20 cellular contexts compared by ENCODE assay signal in genomic region chr10:126840736-126841135, GRCh38.
DNase-seq lines count a peak whose midpoint lies in the region; ATAC-seq, FAIRE-seq and TF ChIP-seq lines count a peak whose summit lies in the region.
"Had no signal": no experiment of that assay in that cellular context is flagged by ENCODE, and none has a peak within 500 bp of the region (broad histone marks: within the 10 kb centered on the region; RNA-seq: fewer than 3 reads in every experiment).

No MANE protein-coding gene starts in this region.

- H3K36me3 ChIP-seq in HepG2 (replicated peaks in 1 of 2; ENCODE audit: control insufficient read depth in 1 of 2, insufficient read depth in 2 of 2, low read length in 2 of 2): no peaks in the 10 kb centered on the region
- H3K36me3 ChIP-seq in right lobe of liver: no peaks in the 10 kb centered on the region
- H3K36me3 ChIP-seq in hepatocyte (replicated peaks; ENCODE audit: insufficient read depth, low read depth): no peaks in the 10 kb centered on the region
- H3K36me3 ChIP-seq in transverse colon: no peaks in the 10 kb centered on the region
- H3K36me3 ChIP-seq: HAP-1 had no signal

- no peak overlapping the region for H3K4me3 Mint-ChIP-seq in nephron
- H3K4me3 Mint-ChIP-seq: B cell; CD4-positive, alpha-beta T cell had no signal

- H3K9me3 Mint-ChIP-seq in nephron: no peaks in the 10 kb centered on the region
- H3K9me3 Mint-ChIP-seq: CD4-positive, alpha-beta T cell had no signal

- H4K20me1 ChIP-seq in HepG2 (ENCODE audit: insufficient read depth, low read length) (no peaks in the 10 kb centered on the region), hepatocyte (ENCODE audit: insufficient read depth, poor library complexity, severe bottlenecking) (no peaks in the 10 kb centered on the region)

- H3K4me1 Mint-ChIP-seq in nephron: peaks cover 11% of the 10 kb centered on the region
- H3K4me1 Mint-ChIP-seq: B cell had no signal

- TF ChIP-seq CTCF in HepG2 (CRISPR knock-in tag; IDR thresholded peaks at IDR 0.05): no peak
- TF ChIP-seq CTCF in right lobe of liver (IDR thresholded peaks at IDR 0.05): no peak
- TF ChIP-seq CTCF in hepatocyte (IDR thresholded peaks at IDR 0.05; ENCODE audit: poor library complexity): no peak
- TF ChIP-seq CTCF in nephron (IDR thresholded peaks at IDR 0.05; ENCODE audit: unreplicated experiment in 3 of 3): no peak
- TF ChIP-seq CTCF in transverse colon (IDR thresholded peaks at IDR 0.05): no peak

- DNase-seq in HepG2 (ENCODE audit: low spot score) (no peak), right lobe of liver (no peak), hepatocyte (ENCODE audit: low spot score) (no peak), transverse colon (peak; percentile 42), AG08396 (ENCODE audit: low spot score) (no peak), putamen (ENCODE audit: low spot score) (no peak), activated T-cell treated with anti-CD3 and anti-CD28 coated beads for 4 hours (no peak)
- DNase-seq: 8988T; ACHN; C1 segment of cervical spinal cord; CD4-positive, alpha-beta T cell; DMS79 treated with DMSO at 0.1 percent for 48 hours; EL; GOT3 had no signal

- peak overlapping the region; percentile 79 to 94 (median 93) for H3K27ac Mint-ChIP-seq in nephron
- H3K27ac Mint-ChIP-seq: B cell; CD4-positive, alpha-beta T cell had no signal

- H3K27ac ChIP-seq in HepG2 (ENCODE audit: extremely low read length, insufficient read depth, low read length): no peak overlapping the region
- H3K27ac ChIP-seq in right lobe of liver: no peak overlapping the region
- peak overlapping the region; percentile 41 for H3K27ac ChIP-seq in hepatocyte
- peak overlapping the region; percentile 66 to 78 (median 75) for H3K27ac ChIP-seq in transverse colon

- H3K4me2 ChIP-seq in HepG2 (ENCODE audit: low read depth, low read length): no peak overlapping the region
- H3K4me2 ChIP-seq in hepatocyte: no peak overlapping the region

- no peaks in the 10 kb centered on the region for H3K9me2 ChIP-seq in hepatocyte (replicated peaks; ENCODE audit: insufficient read depth)

- H3K4me3 ChIP-seq in HepG2 (replicated peaks in 1 of 3; ENCODE audit: insufficient read depth in 1 of 3, low read depth in 2 of 3, low read length in 3 of 3) (no peak overlapping the region), right lobe of liver (no peak overlapping the region), hepatocyte (no peak overlapping the region), transverse colon (no peak overlapping the region)
- H3K4me3 ChIP-seq: HAP-1 had no signal

- CTCF ChIA-PET in HepG2 (lab: Yijun Ruan, JAX; ENCODE audit: low intra/inter-chr PET ratio, low total read pairs): no interaction called here

- TF ChIP-seq RAD21 in HepG2 (CRISPR knock-in tag; IDR thresholded peaks at IDR 0.05): no peak

- H3K9ac ChIP-seq in HepG2 (ENCODE audit: insufficient read depth, low read depth, low read length): no peak overlapping the region

- POLR2A ChIA-PET in HepG2 (lab: Yijun Ruan, JAX): no interaction called here

- H3K79me2 ChIP-seq in HepG2 (ENCODE audit: insufficient read depth, low read length) (no peaks in the 10 kb centered on the region), hepatocyte (no peaks in the 10 kb centered on the region)

- TF ChIP-seq POLR2A in HepG2 (IDR thresholded peaks at IDR 0.05; ENCODE audit: insufficient read depth in 1 of 2, low read depth in 2 of 2, low read length in 2 of 2): no peak
- no peak for TF ChIP-seq POLR2A in right lobe of liver (IDR thresholded peaks at IDR 0.05)
- no peak for TF ChIP-seq POLR2A in transverse colon (IDR thresholded peaks at IDR 0.05)

- WGBS in HepG2 (ENCODE audit: low lambda C conversion rate): 14% methylated on average over 5 of the region's 5 CpGs
- WGBS in right lobe of liver (ENCODE audit: insufficient coverage, low coverage, low lambda C conversion rate, missing lambda C conversion rate): 37% methylated on average over 5 of the region's 5 CpGs
- 84% methylated on average over 5 of the region's 5 CpGs for WGBS in hepatocyte (ENCODE audit: low lambda C conversion rate, missing lambda C conversion rate)
- WGBS in transverse colon (ENCODE audit: low coverage in 1 of 2), 2 donors: 45% methylated on average over 5 of the region's 5 CpGs; no CpG with 5 or more reads in 1 of the 2 donors

- H2AFZ ChIP-seq in HepG2 (ENCODE audit: low read length) (no peak overlapping the region), hepatocyte (no peak overlapping the region)

- H3K4me1 ChIP-seq in HepG2 (ENCODE audit: insufficient read depth, low read length) (0 out of 2 replicates have a peak, but pooled peaks cover 5% of the 10 kb centered on the region), right lobe of liver (no peaks in the 10 kb centered on the region), hepatocyte (ENCODE audit: insufficient read depth) (peaks cover 28% of the 10 kb centered on the region), transverse colon (peaks cover 0 to 46% (median 16%) of the 10 kb centered on the region in 4 donors)
- H3K4me1 ChIP-seq: HAP-1 had no signal

- H3K27me3 Mint-ChIP-seq in nephron (ENCODE audit: low read depth): peaks cover 6% of the 10 kb centered on the region
- H3K27me3 Mint-ChIP-seq: B cell had no signal

- no peaks in the 10 kb centered on the region for H3K9me3 ChIP-seq in HepG2 (ENCODE audit: low read length)
- H3K9me3 ChIP-seq in right lobe of liver: no peaks in the 10 kb centered on the region
- no peaks in the 10 kb centered on the region for H3K9me3 ChIP-seq in hepatocyte (ENCODE audit: low read depth)
- H3K9me3 ChIP-seq in transverse colon: no peaks in the 10 kb centered on the region
- H3K9me3 ChIP-seq: HAP-1 had no signal

- TF ChIP-seq EP300 in HepG2 (IDR thresholded peaks at IDR 0.05; ENCODE audit: low read depth in 2 of 2, low read length in 2 of 2) (no peak), HepG2 (CRISPR knock-in tag; IDR thresholded peaks at IDR 0.05; ENCODE audit: borderline replicate concordance) (no peak), transverse colon (IDR thresholded peaks at IDR 0.05; ENCODE audit: low read depth) (no peak)

- FAIRE-seq in HepG2 (lab: Jason Lieb, UNC): no peak
- FAIRE-seq: G401.6, GM12891, HTR-8/SVneo had no signal

- ATAC-seq in HepG2: no peak
- ATAC-seq in right lobe of liver: no peak

- BruUV-seq in HepG2 (replicated peaks; lab: Mats Ljungman, UMichigan): no TSS peak

- no peaks in the 10 kb centered on the region for H3K36me3 Mint-ChIP-seq in nephron (ENCODE audit: low read depth)

- H3K27me3 ChIP-seq in HepG2 (ENCODE audit: control insufficient read depth in 1 of 2, insufficient read depth in 2 of 2, low read length in 2 of 2): peaks cover 0 to 25% of the 10 kb centered on the region in 2 experiments; a peak in 3 of 5 replicates
- no peaks in the 10 kb centered on the region for H3K27me3 ChIP-seq in right lobe of liver
- H3K27me3 ChIP-seq in hepatocyte: no peaks in the 10 kb centered on the region
- H3K27me3 ChIP-seq in transverse colon: no peaks in the 10 kb centered on the region

- intact Hi-C loops in HepG2 (cut with micrococcal nuclease; ENCODE audit: unreplicated experiment): no loop called here
- intact Hi-C loops in right lobe of liver (cut with DNase I): no loop called here
- intact Hi-C loops in transverse colon (cut with DNase I; ENCODE audit: low total_unique reads): no loop called here

- in situ Hi-C loops in HepG2 (cut with HindIII; ENCODE audit: extremely low pct_ligation_motif_present, low pct_unique_long_range_greater_than_20kb) (no loop called here), transverse colon (cut with MboI; ENCODE audit: low pct_ligation_motif_present in 1 of 4, low pct_unique_long_range_greater_than_20kb in 1 of 4, low sequenced_read_pairs in 3 of 4) (no loop called here)

TF ChIP-seq in HepG2, 621 proteins besides CTCF, POLR2A, EP300 and RAD21:
- TF ChIP-seq MAFK (conservative IDR thresholded peaks at IDR 0.05 in 1 of 2, IDR thresholded peaks at IDR 0.05 in 1 of 2; ENCODE audit: low read length in 2 of 2): 0 out of 4 replicates have a peak, but pooled peaks have one; percentile 3 to 5
- TF ChIP-seq ZSCAN21 (CRISPR knock-in tag; IDR thresholded peaks at IDR 0.05; ENCODE audit: borderline replicate concordance): no peak

Comparison
In these comparisons a context has a peak if more than half of its experiments do, and no peak if none do; other contexts are left out.
1. H3K27ac ChIP-seq: peak in hepatocyte (single experiment) and transverse colon (4 of 4); none in HepG2 (single experiment) and right lobe of liver (0 of 3).